ENCODE assay signal across 1 cellular context in the genomic region with DNA sequence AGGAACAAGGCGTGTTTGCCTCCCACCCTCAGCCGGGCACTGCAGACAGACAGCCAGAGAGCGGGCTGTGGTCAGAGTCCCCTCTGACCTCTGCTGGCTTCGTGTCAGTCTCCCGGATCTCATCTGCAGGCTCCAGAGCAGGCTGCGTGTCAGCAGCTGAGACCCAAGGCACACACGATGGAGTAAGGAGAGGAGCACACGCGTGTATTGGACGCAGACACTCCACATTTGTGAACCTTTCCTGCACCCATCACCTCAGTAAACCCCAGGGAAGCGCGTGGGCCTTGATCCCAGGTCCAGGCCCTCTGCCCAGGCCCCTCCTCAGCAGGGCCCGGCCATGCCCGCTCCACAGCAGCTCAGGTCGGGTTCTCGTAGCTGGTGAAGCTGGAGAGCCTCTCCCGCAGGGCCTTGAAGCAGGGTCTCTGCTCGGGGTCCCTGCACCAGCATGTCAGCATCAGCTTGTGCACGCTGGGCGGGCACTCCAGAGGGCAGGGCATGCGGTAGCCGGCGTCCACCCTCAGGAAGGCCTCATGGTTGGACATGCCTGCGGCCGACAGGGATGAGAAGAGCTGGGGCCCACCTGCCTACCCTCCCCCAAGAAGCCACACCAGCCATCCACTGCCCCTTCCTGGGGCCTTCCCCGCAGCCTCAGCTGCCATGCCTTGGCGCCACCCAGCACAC.
TF ChIP-seq lines count a peak whose summit lies in the region.

No MANE protein-coding gene starts in this region.

TF ChIP-seq in SK-N-SH treated with all-trans-retinoic acid at 6 μM for 48 hours, 23 proteins besides CTCF, POLR2A, EP300 and RAD21 (continued from another document):
- TF ChIP-seq, protein P1, sequence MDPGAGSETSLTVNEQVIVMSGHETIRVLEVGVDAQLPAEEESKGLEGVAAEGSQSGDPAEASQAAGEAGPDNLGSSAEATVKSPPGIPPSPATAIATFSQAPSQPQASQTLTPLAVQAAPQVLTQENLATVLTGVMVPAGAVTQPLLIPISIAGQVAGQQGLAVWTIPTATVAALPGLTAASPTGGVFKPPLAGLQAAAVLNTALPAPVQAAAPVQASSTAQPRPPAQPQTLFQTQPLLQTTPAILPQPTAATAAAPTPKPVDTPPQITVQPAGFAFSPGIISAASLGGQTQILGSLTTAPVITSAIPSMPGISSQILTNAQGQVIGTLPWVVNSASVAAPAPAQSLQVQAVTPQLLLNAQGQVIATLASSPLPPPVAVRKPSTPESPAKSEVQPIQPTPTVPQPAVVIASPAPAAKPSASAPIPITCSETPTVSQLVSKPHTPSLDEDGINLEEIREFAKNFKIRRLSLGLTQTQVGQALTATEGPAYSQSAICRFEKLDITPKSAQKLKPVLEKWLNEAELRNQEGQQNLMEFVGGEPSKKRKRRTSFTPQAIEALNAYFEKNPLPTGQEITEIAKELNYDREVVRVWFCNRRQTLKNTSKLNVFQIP (CRISPR knock-in tag; IDR thresholded peaks at IDR 0.05; ENCODE audit: borderline replicate concordance, low read depth) = no peak
- TF ChIP-seq TOX (CRISPR knock-in tag; IDR thresholded peaks at IDR 0.05; ENCODE audit: borderline replicate concordance) (no peak), ZC3H10 (CRISPR knock-in tag; IDR thresholded peaks at IDR 0.05) (no peak), ZNF565 (CRISPR knock-in tag; conservative IDR thresholded peaks at IDR 0.05; ENCODE audit: low read depth) (no peak), ZFP30 (CRISPR knock-in tag; IDR thresholded peaks at IDR 0.05) (no peak), GLIS3 (CRISPR knock-in tag; IDR thresholded peaks at IDR 0.05) (no peak)
- TF ChIP-seq, protein P2, sequence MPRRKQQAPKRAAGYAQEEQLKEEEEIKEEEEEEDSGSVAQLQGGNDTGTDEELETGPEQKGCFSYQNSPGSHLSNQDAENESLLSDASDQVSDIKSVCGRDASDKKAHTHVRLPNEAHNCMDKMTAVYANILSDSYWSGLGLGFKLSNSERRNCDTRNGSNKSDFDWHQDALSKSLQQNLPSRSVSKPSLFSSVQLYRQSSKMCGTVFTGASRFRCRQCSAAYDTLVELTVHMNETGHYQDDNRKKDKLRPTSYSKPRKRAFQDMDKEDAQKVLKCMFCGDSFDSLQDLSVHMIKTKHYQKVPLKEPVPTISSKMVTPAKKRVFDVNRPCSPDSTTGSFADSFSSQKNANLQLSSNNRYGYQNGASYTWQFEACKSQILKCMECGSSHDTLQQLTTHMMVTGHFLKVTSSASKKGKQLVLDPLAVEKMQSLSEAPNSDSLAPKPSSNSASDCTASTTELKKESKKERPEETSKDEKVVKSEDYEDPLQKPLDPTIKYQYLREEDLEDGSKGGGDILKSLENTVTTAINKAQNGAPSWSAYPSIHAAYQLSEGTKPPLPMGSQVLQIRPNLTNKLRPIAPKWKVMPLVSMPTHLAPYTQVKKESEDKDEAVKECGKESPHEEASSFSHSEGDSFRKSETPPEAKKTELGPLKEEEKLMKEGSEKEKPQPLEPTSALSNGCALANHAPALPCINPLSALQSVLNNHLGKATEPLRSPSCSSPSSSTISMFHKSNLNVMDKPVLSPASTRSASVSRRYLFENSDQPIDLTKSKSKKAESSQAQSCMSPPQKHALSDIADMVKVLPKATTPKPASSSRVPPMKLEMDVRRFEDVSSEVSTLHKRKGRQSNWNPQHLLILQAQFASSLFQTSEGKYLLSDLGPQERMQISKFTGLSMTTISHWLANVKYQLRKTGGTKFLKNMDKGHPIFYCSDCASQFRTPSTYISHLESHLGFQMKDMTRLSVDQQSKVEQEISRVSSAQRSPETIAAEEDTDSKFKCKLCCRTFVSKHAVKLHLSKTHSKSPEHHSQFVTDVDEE (CRISPR knock-in tag; IDR thresholded peaks at IDR 0.05) = no peak
TF ChIP-seq in SK-N-SH treated with all-trans-retinoic acid at 6 μM for 48 hours: peak in this region for 0.
